ENCODE assay signal across 11 cellular contexts in genomic region chr1:19752083-19752696, GRCh38.
"Had no signal": no experiment of that assay in that cellular context is flagged by ENCODE, and none has a peak within 500 bp of the region (broad histone marks: within the 10 kb centered on the region; RNA-seq: fewer than 3 reads in every experiment).

No MANE protein-coding gene starts in this region.

- H3K27me3 ChIP-seq: ascending aorta, foreskin keratinocyte, ovary, tibial nerve had no signal

- H3K27ac ChIP-seq: foreskin keratinocyte, ovary, skin epidermis, tibial nerve had no signal

- H3K36me3 ChIP-seq: ovary had no signal

- DNase-seq: activated CD4-positive, alpha-beta T cell treated with anti-CD3 and anti-CD28 coated beads for 4 hours; activated CD8-positive, alpha-beta memory T cell treated with anti-CD3 and anti-CD28 coated beads, Interleukin-2, amount 50 U/mL, for 48 hours; activated CD8-positive, alpha-beta T cell treated with anti-CD3 and anti-CD28 coated beads for 36 hours; foreskin keratinocyte; left cardiac atrium; nephron progenitor cell; ovary had no signal

- H3K4me3 ChIP-seq: ascending aorta, ovary, skin epidermis, tibial nerve had no signal

- ATAC-seq: activated CD8-positive, alpha-beta T cell treated with anti-CD3 and anti-CD28 coated beads for 36 hours; foreskin keratinocyte; stimulated activated memory B cell treated with anti-CD40 and anti-IgM and Interleukin-4, amounts not matched to agents 10 μg/mL and 1 μg/mL and 100 μg/mL, for 72 hours had no signal

- H3K9me3 ChIP-seq: ascending aorta, ovary had no signal

- H3K4me1 ChIP-seq: foreskin keratinocyte, tibial nerve had no signal
